21 cellular contexts compared by ENCODE assay signal in genomic region chr1:247336390-247336789, GRCh38. TPM values are rescaled to one million over a fixed set of nuclear protein-coding genes. Genes with fewer than 3 reads are reported as not detected.
A peak's percentile ranks its signal among the peaks of the same experiment; 100 is the strongest.
DNase-seq lines count a peak whose midpoint lies in the region; ATAC-seq and TF ChIP-seq lines count a peak whose summit lies in the region.
"Had no signal": no experiment of that assay in that cellular context is flagged by ENCODE, and none has a peak within 500 bp of the region (broad histone marks: within the 10 kb centered on the region; RNA-seq: fewer than 3 reads in every experiment).

No MANE protein-coding gene starts in this region.

- peak overlapping the region; percentile 25 for H3K4me3 Mint-ChIP-seq in progenitor cell of endocrine pancreas (ENCODE audit: low read depth)
- H3K4me3 Mint-ChIP-seq: CD8-positive, alpha-beta T cell; T-helper 2 cell treated with Interferon-gamma antibody and Interleukin-4, amounts not matched to agents 5 μg/mL and 100 μg/mL, for 36 hours had no signal

- H3K27me3 ChIP-seq in IMR-90 (ENCODE audit: control insufficient read depth, insufficient read depth, low read length) = no peaks in the 10 kb centered on the region
- H3K27me3 ChIP-seq: neural progenitor cell had no signal

- H3K9me1 ChIP-seq in IMR-90 (ENCODE audit: insufficient read depth, low read length) = peaks cover 21% of the 10 kb centered on the region

- no peak overlapping the region for H3K23ac ChIP-seq in IMR-90 (ENCODE audit: low read depth, low read length)

- no peak overlapping the region for H2BK120ac ChIP-seq in IMR-90 (ENCODE audit: low read depth, low read length)

- H2BK20ac ChIP-seq in IMR-90 (ENCODE audit: low read depth, low read length) = no peak overlapping the region

- H3K14ac ChIP-seq in IMR-90 (replicated peaks; ENCODE audit: low read depth, low read length) = no peak overlapping the region

- H4K8ac ChIP-seq in IMR-90 (ENCODE audit: low read depth in 2 of 2, low read length in 2 of 2) = no peak overlapping the region

- H4K91ac ChIP-seq in IMR-90 (ENCODE audit: insufficient read depth, low read depth, low read length) = no peak overlapping the region

- no peak for TF ChIP-seq RAD21 in IMR-90 (IDR thresholded peaks at IDR 0.05; ENCODE audit: low read length)

- no peak overlapping the region for H2BK15ac ChIP-seq in IMR-90 (ENCODE audit: low read depth, low read length)

- peaks cover 11% of the 10 kb centered on the region; the same call in 1 of the 2 replicates for H3K36me3 ChIP-seq in IMR-90 (ENCODE audit: control insufficient read depth, insufficient read depth, low read length)
- H3K36me3 ChIP-seq: neural progenitor cell had no signal

- POLR2A ChIA-PET in IMR-90 (lab: Charles Lee; ENCODE audit: unreplicated experiment) = no interaction called here

- peaks cover 42% of the 10 kb centered on the region for H3K4me1 Mint-ChIP-seq in progenitor cell of endocrine pancreas (ENCODE audit: low read depth)

- WGBS in IMR-90 (ENCODE audit: extremely low coverage in 2 of 2, insufficient read length in 1 of 2), 2 experiments = 80% methylated on average over 1 of the region's 7 CpGs; no CpG with 5 or more reads in 1 of the 2 experiments

- no peaks in the 10 kb centered on the region for H3K9me3 ChIP-seq in IMR-90 (ENCODE audit: control insufficient read depth, insufficient read depth, low read length)

- H3K4ac ChIP-seq in IMR-90 (ENCODE audit: low read depth, low read length) = no peak overlapping the region

- peaks cover 10% of the 10 kb centered on the region for H3K4me1 ChIP-seq in IMR-90 (ENCODE audit: control insufficient read depth, insufficient read depth, low read length)

- H2AK9ac ChIP-seq in IMR-90 (replicated peaks; ENCODE audit: low read depth, low read length, poor library complexity) = no peak overlapping the region

- no peak overlapping the region for H2AFZ ChIP-seq in IMR-90 (replicated peaks; ENCODE audit: low read length, poor library complexity)
- H2AFZ ChIP-seq: neural progenitor cell had no signal

- BruUV-seq in IMR-90 (replicated peaks; lab: Mats Ljungman, UMichigan) = no TSS peak

- H3K18ac ChIP-seq in IMR-90 (ENCODE audit: low read depth, low read length) = no peak overlapping the region

- H3K4me3 ChIP-seq in IMR-90 (ENCODE audit: insufficient read depth, low read depth, low read length) = no peak overlapping the region
- H3K4me3 ChIP-seq: neural progenitor cell had no signal

- in situ Hi-C loops in IMR-90 (cut with MboI; ENCODE audit: low sequenced_read_pairs) = no loop called here

- peaks cover 9% of the 10 kb centered on the region for H3K36me3 Mint-ChIP-seq in progenitor cell of endocrine pancreas (ENCODE audit: insufficient read depth)

- no peak overlapping the region for H2BK5ac ChIP-seq in IMR-90 (ENCODE audit: low read depth, low read length, poor library complexity, severe bottlenecking)

- H3K27me3 Mint-ChIP-seq in progenitor cell of endocrine pancreas = no peaks in the 10 kb centered on the region

- intact Hi-C loops in IMR-90 (cut with micrococcal nuclease) (no loop called here), cardiac septum (cut with DNase I) (no loop called here)

- no peak for ATAC-seq in IMR-90 (ENCODE audit: low read depth)
- ATAC-seq: activated naive CD4-positive, alpha-beta T cell treated with anti-CD3 and anti-CD28 coated beads, Interleukin-2, amount 50 U/mL, for 72 hours; CD8-positive, alpha-beta T cell; SK-N-SH treated with all-trans-retinoic acid at 6 μM for 48 hours had no signal

- peaks cover 47 to 74% of the 10 kb centered on the region in 2 experiments for H3K79me1 ChIP-seq in IMR-90 (ENCODE audit: low read depth in 1 of 2, low read length in 2 of 2)

- no peaks in the 10 kb centered on the region for H3K9me3 Mint-ChIP-seq in progenitor cell of endocrine pancreas (ENCODE audit: low read depth)
- H3K9me3 Mint-ChIP-seq: activated naive CD4-positive, alpha-beta T cell treated with anti-CD3 and anti-CD28 coated beads, Interleukin-2, amount 50 U/mL, for 72 hours; CD8-positive, alpha-beta T cell; neural progenitor cell; T-helper 2 cell treated with Interferon-gamma antibody and Interleukin-4, amounts not matched to agents 5 μg/mL and 100 μg/mL, for 36 hours had no signal

- 0 out of 2 replicates have a peak, but pooled peaks have one; percentile 23 for TF ChIP-seq POLR2A in IMR-90 (IDR thresholded peaks at IDR 0.05; ENCODE audit: low read depth, low read length)

- no peak for DNase-seq in IMR-90
- DNase-seq in NCI-H345 (lab: John Stamatoyannopoulos, UW) = peak; percentile 74
- DNase-seq in progenitor cell of endocrine pancreas (ENCODE audit: low spot score, unreplicated experiment) = no peak
- DNase-seq in iPS-NIHi11 (ENCODE audit: low spot score) = no peak
- DNase-seq in cardiac septum (ENCODE audit: low spot score) = no peak
- DNase-seq in Ammon's horn (ENCODE audit: low spot score) = no peak
- DNase-seq: activated CD4-positive, alpha-beta T cell treated with anti-CD3 and anti-CD28 coated beads, Interleukin-2, amount 50 U/mL, for 1 hour; CD8-positive, alpha-beta T cell; DMS79 treated with DMSO at 0.1 percent for 48 hours; GOT3; KBM-7; NCI-H187; NCI-H446; RPMI8226; stimulated activated CD4-positive, alpha-beta T cell treated with anti-CD3 and anti-CD28 coated beads, Interleukin-1b, Interleukin-23, amount 100 ng/mL, for 48 hours; WERI-Rb-1 had no signal

- dilution Hi-C loops in IMR-90 (cut with HindIII; ENCODE audit: low sequenced_read_pairs, unreplicated experiment) = no loop called here

- H3K27ac Mint-ChIP-seq in progenitor cell of endocrine pancreas = peak overlapping the region; percentile 63
- H3K27ac Mint-ChIP-seq: activated naive CD4-positive, alpha-beta T cell treated with anti-CD3 and anti-CD28 coated beads, Interleukin-2, amount 50 U/mL, for 72 hours; neural progenitor cell; T-helper 2 cell treated with Interferon-gamma antibody and Interleukin-4, amounts not matched to agents 5 μg/mL and 100 μg/mL, for 36 hours had no signal

- no peak overlapping the region for H3K27ac ChIP-seq in IMR-90 (ENCODE audit: insufficient read depth, low read length)
- H3K27ac ChIP-seq in angular gyrus (ENCODE audit: low read depth, low read length) = peak overlapping the region; percentile 80
- H3K27ac ChIP-seq: neural progenitor cell, WERI-Rb-1 had no signal

- no peak overlapping the region for H3K9ac ChIP-seq in IMR-90 (ENCODE audit: low read depth, low read length)
- H3K9ac ChIP-seq: neural progenitor cell had no signal

- H2AK5ac ChIP-seq in IMR-90 (ENCODE audit: low read depth, low read length) = no peak overlapping the region

- H4K20me1 ChIP-seq in IMR-90 (ENCODE audit: insufficient read depth, low read length) = peaks cover 14% of the 10 kb centered on the region

- TF ChIP-seq CTCF in IMR-90 (conservative IDR thresholded peaks at IDR 0.05; ENCODE audit: low read depth, low read length) = no peak
- TF ChIP-seq CTCF in progenitor cell of endocrine pancreas (IDR thresholded peaks at IDR 0.05; ENCODE audit: unreplicated experiment) = no peak

- no peak overlapping the region for H3K4me2 ChIP-seq in IMR-90 (ENCODE audit: low read depth, low read length)

- H3K56ac ChIP-seq in IMR-90 (ENCODE audit: extremely low read depth, insufficient read depth, low read length) = no peak overlapping the region

- CTCF ChIA-PET in IMR-90 (lab: Yijun Ruan, JAX) = no interaction called here

- no peak overlapping the region for H4K5ac ChIP-seq in IMR-90 (ENCODE audit: low read depth, low read length)

TF ChIP-seq in IMR-90, 13 proteins besides CTCF, POLR2A, EP300 and RAD21:
- no peak for TF ChIP-seq CEBPB (IDR thresholded peaks at IDR 0.05; ENCODE audit: low read depth, low read length)
- TF ChIP-seq BHLHE40 (IDR thresholded peaks at IDR 0.05; ENCODE audit: low read depth, low read length) = no peak
- TF ChIP-seq FOS (IDR thresholded peaks at IDR 0.05; ENCODE audit: low read depth, low read length) = no peak
- TF ChIP-seq ELK1 (IDR thresholded peaks at IDR 0.05; ENCODE audit: borderline replicate concordance, low read depth, low read length) = no peak
- TF ChIP-seq MXI1 (IDR thresholded peaks at IDR 0.05; ENCODE audit: borderline replicate concordance, low read depth, low read length) = no peak
- TF ChIP-seq USF2 (IDR thresholded peaks at IDR 0.05; ENCODE audit: low read depth, low read length) = no peak
- TF ChIP-seq SMC3 (IDR thresholded peaks at IDR 0.05; ENCODE audit: low read depth, low read length) = no peak
- TF ChIP-seq MAFK (IDR thresholded peaks at IDR 0.05; ENCODE audit: low read depth, low read length) = no peak
- TF ChIP-seq NFE2L2 (IDR thresholded peaks at IDR 0.05; ENCODE audit: low read depth, low read length) = no peak
- TF ChIP-seq RFX5 (IDR thresholded peaks at IDR 0.05; ENCODE audit: low read depth, low read length) = no peak
- no peak for TF ChIP-seq CHD1 (IDR thresholded peaks at IDR 0.05; ENCODE audit: low read depth, low read length)
- TF ChIP-seq RCOR1 (IDR thresholded peaks at IDR 0.05; ENCODE audit: insufficient replicate concordance, low read length) = no peak
- no peak for TF ChIP-seq MAZ (IDR thresholded peaks at IDR 0.05; ENCODE audit: borderline replicate concordance, low read depth, low read length)

RNA-seq across cellular contexts. Expression of gene ZNF496, which starts 4.7 kb away (rescaled TPM):
- total RNA-seq in IMR-90 (2012; rRNA removed) = 8.9 and 11.7 TPM in 2 replicates
- polyA plus RNA-seq in IMR-90 (2012; rRNA removed) = 16.2 and 17.1 TPM in 2 replicates
- polyA plus RNA-seq in IMR-90 (2012; cell fraction: cytosol; rRNA removed) = 13.7 and 15.5 TPM in 2 replicates
- polyA plus RNA-seq in IMR-90 (2012; cell fraction: nucleus; rRNA removed; ENCODE audit: low replicate concordance) = 22.8 and 27.3 TPM in 2 replicates
- total RNA-seq in progenitor cell of endocrine pancreas = 56.0 and 59.5 TPM in 2 replicates
- total RNA-seq in cardiac septum = 17.3 TPM
